In genomic region chr20:64154590-64155257, GRCh38 we compare ENCODE assay signal across 27 cellular contexts. TPM values are rescaled to one million over a fixed set of nuclear protein-coding genes. Genes with fewer than 3 reads are reported as not detected.
DNase-seq lines count a peak whose midpoint lies in the region; ATAC-seq, FAIRE-seq and TF ChIP-seq lines count a peak whose summit lies in the region.
"Had no signal": no experiment of that assay in that cellular context is flagged by ENCODE, and none has a peak within 500 bp of the region (broad histone marks: within the 10 kb centered on the region; RNA-seq: fewer than 3 reads in every experiment).

No MANE protein-coding gene starts in this region.

- H3K4me3 ChIP-seq in HepG2 (replicated peaks in 1 of 3; ENCODE audit: insufficient read depth in 1 of 3, low read depth in 2 of 3, low read length in 3 of 3) (no peak overlapping the region), brain microvascular endothelial cell (ENCODE audit: low read depth, low read length) (no peak overlapping the region)
- H3K4me3 ChIP-seq: PC-9 had no signal

- no peak for ATAC-seq in natural killer cell treated with Interleukin-12 subunit alpha and Interleukin-12 subunit beta and Interleukin-15 and Interleukin-18, amount 100 ng/mL, for 72 hours
- ATAC-seq in natural killer cell (no peak), HepG2 (no peak), left colon (no peak)
- ATAC-seq in stimulated activated effector memory CD8-positive, alpha-beta T cell treated with anti-CD3 and anti-CD28 coated beads, Interleukin-12 subunit alpha, Interleukin-12 subunit beta, amount 100 ng/mL, for 72 hours: peak; percentile 6

- no peak for TF ChIP-seq RAD21 in HepG2 (CRISPR knock-in tag; IDR thresholded peaks at IDR 0.05)

- no peak overlapping the region for H3K27ac Mint-ChIP-seq in natural killer cell treated with Interleukin-12 subunit alpha and Interleukin-12 subunit beta and Interleukin-15 and Interleukin-18, amount 100 ng/mL, for 72 hours
- H3K27ac Mint-ChIP-seq in natural killer cell (no peak overlapping the region), brain (peak overlapping the region; percentile 5 to 98 (median 75))
- H3K27ac Mint-ChIP-seq in stimulated activated effector memory CD8-positive, alpha-beta T cell treated with anti-CD3 and anti-CD28 coated beads, Interleukin-12 subunit alpha, Interleukin-12 subunit beta, amount 100 ng/mL, for 72 hours: no peak overlapping the region

- no peaks in the 10 kb centered on the region for H3K36me3 Mint-ChIP-seq in natural killer cell treated with Interleukin-12 subunit alpha and Interleukin-12 subunit beta and Interleukin-15 and Interleukin-18, amount 100 ng/mL, for 72 hours
- H3K36me3 Mint-ChIP-seq in natural killer cell (no peaks in the 10 kb centered on the region), brain (no peaks in the 10 kb centered on the region)
- no peaks in the 10 kb centered on the region for H3K36me3 Mint-ChIP-seq in stimulated activated effector memory CD8-positive, alpha-beta T cell treated with anti-CD3 and anti-CD28 coated beads, Interleukin-12 subunit alpha, Interleukin-12 subunit beta, amount 100 ng/mL, for 72 hours

- peaks cover 19 to 41% of the 10 kb centered on the region in 2 experiments for H3K27me3 ChIP-seq in HepG2 (ENCODE audit: control insufficient read depth in 1 of 2, insufficient read depth in 2 of 2, low read length in 2 of 2)
- H3K27me3 ChIP-seq in brain microvascular endothelial cell (replicated peaks): no peaks in the 10 kb centered on the region

- H3K4me1 ChIP-seq in HepG2 (ENCODE audit: insufficient read depth, low read length): peaks cover 33% of the 10 kb centered on the region; the same call in 1 of the 2 replicates

- TF ChIP-seq POLR2A in HepG2 (IDR thresholded peaks at IDR 0.05; ENCODE audit: insufficient read depth in 1 of 2, low read depth in 2 of 2, low read length in 2 of 2): no peak

- TF ChIP-seq EP300 in HepG2 (IDR thresholded peaks at IDR 0.05; ENCODE audit: low read depth in 2 of 2, low read length in 2 of 2): no peak
- TF ChIP-seq EP300 in HepG2 (CRISPR knock-in tag; IDR thresholded peaks at IDR 0.05; ENCODE audit: borderline replicate concordance): no peak

- no peak for FAIRE-seq in HepG2 (lab: Jason Lieb, UNC)
- FAIRE-seq: GM18507 had no signal

- H3K36me3 ChIP-seq in HepG2 (replicated peaks in 1 of 2; ENCODE audit: control insufficient read depth in 1 of 2, insufficient read depth in 2 of 2, low read length in 2 of 2) (no peaks in the 10 kb centered on the region), brain microvascular endothelial cell (replicated peaks) (no peaks in the 10 kb centered on the region)

- H3K4me1 Mint-ChIP-seq in natural killer cell treated with Interleukin-12 subunit alpha and Interleukin-12 subunit beta and Interleukin-15 and Interleukin-18, amount 100 ng/mL, for 72 hours (ENCODE audit: low read depth in 2 of 2): peaks cover 6 to 7% of the 10 kb centered on the region in 2 donors
- H3K4me1 Mint-ChIP-seq in natural killer cell (no peaks in the 10 kb centered on the region), brain (peaks cover 77% of the 10 kb centered on the region)
- peaks cover 4% of the 10 kb centered on the region for H3K4me1 Mint-ChIP-seq in stimulated activated effector memory CD8-positive, alpha-beta T cell treated with anti-CD3 and anti-CD28 coated beads, Interleukin-12 subunit alpha, Interleukin-12 subunit beta, amount 100 ng/mL, for 72 hours

- H3K27ac ChIP-seq in HepG2 (ENCODE audit: extremely low read length, insufficient read depth, low read length) (no peak overlapping the region), brain microvascular endothelial cell (no peak overlapping the region)
- H3K27ac ChIP-seq: KMS-11, PC-9 had no signal

- peaks cover 5 to 7% of the 10 kb centered on the region in 2 donors for H3K27me3 Mint-ChIP-seq in natural killer cell treated with Interleukin-12 subunit alpha and Interleukin-12 subunit beta and Interleukin-15 and Interleukin-18, amount 100 ng/mL, for 72 hours
- H3K27me3 Mint-ChIP-seq in natural killer cell (ENCODE audit: low read depth in 2 of 2): peaks cover 0 to 9% of the 10 kb centered on the region in 2 donors
- H3K27me3 Mint-ChIP-seq in brain: peaks cover 6% of the 10 kb centered on the region

- CTCF ChIA-PET in HepG2 (lab: Yijun Ruan, JAX; ENCODE audit: low intra/inter-chr PET ratio, low total read pairs): no interaction called here

- no peaks in the 10 kb centered on the region for H3K9me3 Mint-ChIP-seq in natural killer cell treated with Interleukin-12 subunit alpha and Interleukin-12 subunit beta and Interleukin-15 and Interleukin-18, amount 100 ng/mL, for 72 hours
- H3K9me3 Mint-ChIP-seq in natural killer cell: no peaks in the 10 kb centered on the region
- peaks cover 0 to 8% (median 0%) of the 10 kb centered on the region in 5 experiments for H3K9me3 Mint-ChIP-seq in brain
- no peaks in the 10 kb centered on the region for H3K9me3 Mint-ChIP-seq in stimulated activated effector memory CD8-positive, alpha-beta T cell treated with anti-CD3 and anti-CD28 coated beads, Interleukin-12 subunit alpha, Interleukin-12 subunit beta, amount 100 ng/mL, for 72 hours
- H3K9me3 Mint-ChIP-seq: H9 had no signal

- H3K9me3 ChIP-seq in HepG2 (ENCODE audit: low read length): no peaks in the 10 kb centered on the region

- no peaks in the 10 kb centered on the region; the same call in 1 of the 2 replicates for H4K20me1 ChIP-seq in HepG2 (ENCODE audit: insufficient read depth, low read length)

- in situ Hi-C loops in HepG2 (cut with HindIII; ENCODE audit: extremely low pct_ligation_motif_present, low pct_unique_long_range_greater_than_20kb): no loop called here
- in situ Hi-C loops in brain microvascular endothelial cell (cut with HindIII; ENCODE audit: low pct_ligation_motif_present, low sequenced_read_pairs): no loop called here

- no peak overlapping the region for H3K4me2 ChIP-seq in HepG2 (ENCODE audit: low read depth, low read length)
- H3K4me2 ChIP-seq: KMS-11, PC-9 had no signal

- BruUV-seq in HepG2 (replicated peaks; lab: Mats Ljungman, UMichigan): no TSS peak

- no peak for TF ChIP-seq CTCF in natural killer cell (IDR thresholded peaks at IDR 0.05)
- TF ChIP-seq CTCF in brain (conservative IDR thresholded peaks at IDR 0.05): no peak
- no peak for TF ChIP-seq CTCF in HepG2 (CRISPR knock-in tag; IDR thresholded peaks at IDR 0.05)
- no peak for TF ChIP-seq CTCF in brain microvascular endothelial cell (IDR thresholded peaks at IDR 0.05; ENCODE audit: low read depth, low read length, missing control alignments)

- H3K4me3 Mint-ChIP-seq in natural killer cell treated with Interleukin-12 subunit alpha and Interleukin-12 subunit beta and Interleukin-15 and Interleukin-18, amount 100 ng/mL, for 72 hours: no peak overlapping the region
- H3K4me3 Mint-ChIP-seq in natural killer cell (no peak overlapping the region), brain (peak overlapping the region in 1 of 5 experiments; percentile 40)
- H3K4me3 Mint-ChIP-seq in stimulated activated effector memory CD8-positive, alpha-beta T cell treated with anti-CD3 and anti-CD28 coated beads, Interleukin-12 subunit alpha, Interleukin-12 subunit beta, amount 100 ng/mL, for 72 hours: no peak overlapping the region
- H3K4me3 Mint-ChIP-seq: H9 had no signal

- H3K79me2 ChIP-seq in HepG2 (ENCODE audit: insufficient read depth, low read length): no peaks in the 10 kb centered on the region

- H2AFZ ChIP-seq in HepG2 (ENCODE audit: low read length): no peak overlapping the region
- H2AFZ ChIP-seq: PC-9 had no signal

- 40% methylated on average over 4 of the region's 9 CpGs for WGBS in HepG2 (ENCODE audit: low lambda C conversion rate)

- DNase-seq in natural killer cell treated with Interleukin-12 subunit alpha and Interleukin-12 subunit beta and Interleukin-15 and Interleukin-18, amount 100 ng/mL, for 72 hours (ENCODE audit: low spot score): peak; percentile 35
- DNase-seq in natural killer cell (no peak), HepG2 (ENCODE audit: low spot score) (no peak), brain microvascular endothelial cell (no peak), left colon (no peak), NCI-H2081 (lab: John Stamatoyannopoulos, UW) (no peak)
- no peak for DNase-seq in stimulated activated effector memory CD8-positive, alpha-beta T cell treated with anti-CD3 and anti-CD28 coated beads, Interleukin-12 subunit alpha, Interleukin-12 subunit beta, amount 100 ng/mL, for 72 hours (ENCODE audit: low spot score in 2 of 2)
- DNase-seq: DMS153; DND-41; H9; IMR-90; MM.1S; NCI-H1048; NCI-H1694; NCI-H2081 treated with DMSO at 0.1 percent for 48 hours; NCI-H446 treated with DMSO at 0.1 percent for 48 hours; NCI-H526; NK-92 treated with Interleukin-12 subunit alpha and Interleukin-12 subunit beta, amount 100 ng/mL, for 24 hours; PC-9; SHP77 had no signal

- H3K9ac ChIP-seq in HepG2 (ENCODE audit: insufficient read depth, low read depth, low read length): no peak overlapping the region
- H3K9ac ChIP-seq: KMS-11 had no signal

- intact Hi-C loops in natural killer cell (cut with micrococcal nuclease) (no loop called here), HepG2 (cut with micrococcal nuclease; ENCODE audit: unreplicated experiment) (no loop called here), left colon (cut with DNase I, micrococcal nuclease) (no loop called here)

- POLR2A ChIA-PET in HepG2 (lab: Yijun Ruan, JAX): no interaction called here

RNA-seq across cellular contexts. Expression of gene MYT1, which starts 9.5 kb away (rescaled TPM):
- total RNA-seq in natural killer cell treated with Interleukin-12 subunit alpha and Interleukin-12 subunit beta and Interleukin-15 and Interleukin-18, amount 100 ng/mL, for 72 hours: not detected
- total RNA-seq in natural killer cell (not detected), HepG2 (2016; rRNA removed; fragmentation: Illumina TruSeq; extraction: Trizol) (0.42 and 0.58 TPM in 2 replicates), left colon (under 1 TPM; 0.06 to 0.11 TPM)
- polyA plus RNA-seq in brain (ENCODE audit: insufficient read depth, low read depth, low replicate concordance) (46.0 TPM), HepG2 (2011; rRNA removed) (2.5 and 3.2 TPM in 2 replicates)
- total RNA-seq in HepG2 (2016; cell fraction: cytosol; rRNA removed; fragmentation: Illumina TruSeq; extraction: Trizol; ENCODE audit: low read depth): 0.10 TPM in 1 of 2 replicates, not detected in the other
- total RNA-seq in HepG2 (2016; cell fraction: insoluble cytoplasmic fraction; rRNA removed; fragmentation: Illumina TruSeq; extraction: Trizol): 0.12 and 0.30 TPM in 2 replicates
- total RNA-seq in HepG2 (2016; cell fraction: membrane; rRNA removed; fragmentation: Illumina TruSeq; extraction: Trizol): 0.07 and 0.34 TPM in 2 replicates
- 0.88 and 1.2 TPM in 2 replicates for total RNA-seq in HepG2 (2016; cell fraction: nucleus; rRNA removed; fragmentation: Illumina TruSeq; extraction: Trizol)
- polyA plus RNA-seq in HepG2 (2011; cell fraction: cytosol; rRNA removed): 1.5 TPM in 2 replicates
- polyA plus RNA-seq in HepG2 (2011; cell fraction: nucleus; rRNA removed): 3.2 and 3.4 TPM in 2 replicates
- polyA plus RNA-seq in HepG2 (2012): 1.0 and 1.6 TPM in 2 replicates
- polyA plus RNA-seq in HepG2 (2016; cell fraction: cytosol; fragmentation: Illumina TruSeq; extraction: Trizol; ENCODE audit: low read depth): 0.15 TPM in 1 of 2 replicates, not detected in the other
- 0.27 and 0.67 TPM in 2 replicates for polyA plus RNA-seq in HepG2 (2016; cell fraction: insoluble cytoplasmic fraction; fragmentation: Illumina TruSeq; extraction: Trizol; ENCODE audit: low read depth)
- 0.15 and 0.27 TPM in 2 replicates for polyA plus RNA-seq in HepG2 (2016; cell fraction: membrane; fragmentation: Illumina TruSeq; extraction: Trizol; ENCODE audit: low read depth)
- polyA plus RNA-seq in HepG2 (2016; cell fraction: nucleus; fragmentation: Illumina TruSeq; extraction: Trizol; ENCODE audit: insufficient read depth, low read depth): 1.2 and 2.9 TPM in 2 replicates
- 1.4 TPM in 1 of 2 replicates, not detected in the other for polyA minus RNA-seq in HepG2 (2011; rRNA and poly(A)+ RNA removed; ENCODE audit: low replicate concordance)
- polyA minus RNA-seq in HepG2 (2011; cell fraction: cytosol; rRNA and poly(A)+ RNA removed): 0.20 and 0.70 TPM in 2 replicates
- polyA minus RNA-seq in HepG2 (2011; cell fraction: nucleus; rRNA and poly(A)+ RNA removed): 1.8 and 3.6 TPM in 2 replicates
- total RNA-seq: IMR-90, PC-9, RPMI7951 had no signal
- polyA plus RNA-seq: BJ, IMR-90 had no signal

RNA-seq across cellular contexts. Expression of gene NPBWR2, which starts 47.4 kb away (rescaled TPM):
- not detected for total RNA-seq in natural killer cell treated with Interleukin-12 subunit alpha and Interleukin-12 subunit beta and Interleukin-15 and Interleukin-18, amount 100 ng/mL, for 72 hours
- not detected for total RNA-seq in natural killer cell
- polyA plus RNA-seq in brain (ENCODE audit: insufficient read depth, low read depth, low replicate concordance): not detected
- total RNA-seq in HepG2 (2016; rRNA removed; fragmentation: Illumina TruSeq; extraction: Trizol): not detected in 2 replicates
- total RNA-seq in HepG2 (2016; cell fraction: cytosol; rRNA removed; fragmentation: Illumina TruSeq; extraction: Trizol; ENCODE audit: low read depth): not detected in 2 replicates
- total RNA-seq in HepG2 (2016; cell fraction: insoluble cytoplasmic fraction; rRNA removed; fragmentation: Illumina TruSeq; extraction: Trizol): not detected in 2 replicates
- not detected in 2 replicates for total RNA-seq in HepG2 (2016; cell fraction: membrane; rRNA removed; fragmentation: Illumina TruSeq; extraction: Trizol)
- total RNA-seq in HepG2 (2016; cell fraction: nucleus; rRNA removed; fragmentation: Illumina TruSeq; extraction: Trizol): not detected in 2 replicates
- not detected in 2 replicates for polyA plus RNA-seq in HepG2 (2011; rRNA removed)
- not detected in 2 replicates for polyA plus RNA-seq in HepG2 (2011; cell fraction: cytosol; rRNA removed)
- polyA plus RNA-seq in HepG2 (2011; cell fraction: nucleus; rRNA removed): not detected in 2 replicates
- polyA plus RNA-seq in HepG2 (2012): not detected in 2 replicates
- not detected in 2 replicates for polyA plus RNA-seq in HepG2 (2016; cell fraction: cytosol; fragmentation: Illumina TruSeq; extraction: Trizol; ENCODE audit: low read depth)
- not detected in 2 replicates for polyA plus RNA-seq in HepG2 (2016; cell fraction: insoluble cytoplasmic fraction; fragmentation: Illumina TruSeq; extraction: Trizol; ENCODE audit: low read depth)
- not detected in 2 replicates for polyA plus RNA-seq in HepG2 (2016; cell fraction: membrane; fragmentation: Illumina TruSeq; extraction: Trizol; ENCODE audit: low read depth)
- polyA plus RNA-seq in HepG2 (2016; cell fraction: nucleus; fragmentation: Illumina TruSeq; extraction: Trizol; ENCODE audit: insufficient read depth, low read depth): not detected in 2 replicates
- polyA minus RNA-seq in HepG2 (2011; rRNA and poly(A)+ RNA removed; ENCODE audit: low replicate concordance): not detected in 2 replicates
- not detected in 2 replicates for polyA minus RNA-seq in HepG2 (2011; cell fraction: cytosol; rRNA and poly(A)+ RNA removed)
- polyA minus RNA-seq in HepG2 (2011; cell fraction: nucleus; rRNA and poly(A)+ RNA removed): not detected in 2 replicates
- not detected for total RNA-seq in left colon
- total RNA-seq: A172, H9, IMR-90, PC-9, RPMI7951, SK-MEL-5 had no signal
- polyA plus RNA-seq: BJ, IMR-90 had no signal

Comparison
In these comparisons a context has a peak if more than half of its experiments do, and no peak if none do; other contexts are left out.
1. H3K27ac Mint-ChIP-seq: peak in brain (5 of 5); none in natural killer cell treated with Interleukin-12 subunit alpha and Interleukin-12 subunit beta and Interleukin-15 and Interleukin-18, amount 100 ng/mL, for 72 hours (0 of 2), natural killer cell (0 of 2) and stimulated activated effector memory CD8-positive, alpha-beta T cell treated with anti-CD3 and anti-CD28 coated beads, Interleukin-12 subunit alpha, Interleukin-12 subunit beta, amount 100 ng/mL, for 72 hours (single experiment).